2 cellular contexts compared by ENCODE assay signal in genomic region chr17:46772013-46772878, GRCh38.
A peak's percentile ranks its signal among the peaks of the same experiment; 100 is the strongest.
TF ChIP-seq lines count a peak whose summit lies in the region.

No MANE protein-coding gene starts in this region.

TF ChIP-seq in GM23338, 12 proteins besides CTCF, POLR2A, EP300 and RAD21:
- peak; percentile 99 for TF ChIP-seq NANOG (IDR thresholded peaks at IDR 0.05; ENCODE audit: borderline replicate concordance)
- peak; percentile 78 for TF ChIP-seq CREB1 (CRISPR knock-in tag; IDR thresholded peaks at IDR 0.05; ENCODE audit: low read depth)
- TF ChIP-seq EZH2 (IDR thresholded peaks at IDR 0.05; ENCODE audit: low read depth, unreplicated experiment) = no peak
- TF ChIP-seq JUNB (IDR thresholded peaks at IDR 0.05; ENCODE audit: unreplicated experiment) = no peak
- TF ChIP-seq EZH2phosphoT487 (IDR thresholded peaks at IDR 0.05; ENCODE audit: unreplicated experiment) = no peak
- TF ChIP-seq, protein P1, sequence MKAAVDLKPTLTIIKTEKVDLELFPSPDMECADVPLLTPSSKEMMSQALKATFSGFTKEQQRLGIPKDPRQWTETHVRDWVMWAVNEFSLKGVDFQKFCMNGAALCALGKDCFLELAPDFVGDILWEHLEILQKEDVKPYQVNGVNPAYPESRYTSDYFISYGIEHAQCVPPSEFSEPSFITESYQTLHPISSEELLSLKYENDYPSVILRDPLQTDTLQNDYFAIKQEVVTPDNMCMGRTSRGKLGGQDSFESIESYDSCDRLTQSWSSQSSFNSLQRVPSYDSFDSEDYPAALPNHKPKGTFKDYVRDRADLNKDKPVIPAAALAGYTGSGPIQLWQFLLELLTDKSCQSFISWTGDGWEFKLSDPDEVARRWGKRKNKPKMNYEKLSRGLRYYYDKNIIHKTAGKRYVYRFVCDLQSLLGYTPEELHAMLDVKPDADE (IDR thresholded peaks at IDR 0.05) = peak; percentile 39; the same call in 1 of the 2 replicates
- TF ChIP-seq POLR2AphosphoS5 (IDR thresholded peaks at IDR 0.05; ENCODE audit: low read depth) = no peak

TF ChIP-seq in H1, 55 proteins besides CTCF, POLR2A, EP300 and RAD21 (continues in another document):
- TF ChIP-seq CBX8 (IDR thresholded peaks at IDR 0.05; ENCODE audit: borderline replicate concordance, low read depth, low read length) = no peak
- TF ChIP-seq, protein P2, sequence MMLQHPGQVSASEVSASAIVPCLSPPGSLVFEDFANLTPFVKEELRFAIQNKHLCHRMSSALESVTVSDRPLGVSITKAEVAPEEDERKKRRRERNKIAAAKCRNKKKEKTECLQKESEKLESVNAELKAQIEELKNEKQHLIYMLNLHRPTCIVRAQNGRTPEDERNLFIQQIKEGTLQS (IDR thresholded peaks at IDR 0.05; ENCODE audit: insufficient read depth, low read depth, low read length) = no peak
- TF ChIP-seq KDM4A (IDR thresholded peaks at IDR 0.05; ENCODE audit: low read depth, low read length, severe bottlenecking) = peak; percentile 24
- TF ChIP-seq SIRT6 (IDR thresholded peaks at IDR 0.05; ENCODE audit: low read length) = no peak
- TF ChIP-seq TBP (IDR thresholded peaks at IDR 0.05; ENCODE audit: low read depth, low read length) = peak; percentile 79
- TF ChIP-seq BRCA1 (IDR thresholded peaks at IDR 0.05; ENCODE audit: low read depth, low read length) = no peak
- TF ChIP-seq POU5F1 (IDR thresholded peaks at IDR 0.05; ENCODE audit: low read depth, low read length) = peak; percentile 91
- TF ChIP-seq JUND (IDR thresholded peaks at IDR 0.05; ENCODE audit: low read length) = peak; percentile 53; the same call in 1 of the 2 replicates
- TF ChIP-seq MAFK (IDR thresholded peaks at IDR 0.05; ENCODE audit: low read depth, low read length) = no peak
- TF ChIP-seq KDM1A (IDR thresholded peaks at IDR 0.05; ENCODE audit: borderline replicate concordance, low read length) = peak; percentile 18; the same call in 1 of the 2 replicates
- no peak for TF ChIP-seq NRF1 (IDR thresholded peaks at IDR 0.05; ENCODE audit: low read depth, low read length)
- no peak for TF ChIP-seq KDM5A (IDR thresholded peaks at IDR 0.05; ENCODE audit: low read length)
- no peak for TF ChIP-seq SRF (IDR thresholded peaks at IDR 0.05; ENCODE audit: low read depth, low read length)
- TF ChIP-seq EZH2 (IDR thresholded peaks at IDR 0.05; ENCODE audit: low read depth, low read length, severe bottlenecking) = no peak
- no peak for TF ChIP-seq POLR2AphosphoS5 (IDR thresholded peaks at IDR 0.05; ENCODE audit: low read depth, low read length)
- TF ChIP-seq JUN (IDR thresholded peaks at IDR 0.05; ENCODE audit: low read depth, low read length) = 0 out of 2 replicates have a peak, but pooled peaks have one; percentile 20
- TF ChIP-seq NANOG (IDR thresholded peaks at IDR 0.05; ENCODE audit: insufficient read depth, low read depth, low read length, poor library complexity, severe bottlenecking) = peak; percentile 96
- TF ChIP-seq CREB1 (IDR thresholded peaks at IDR 0.05) = peak; percentile 23; the same call in 1 of the 2 replicates
- TF ChIP-seq SIX5 (IDR thresholded peaks at IDR 0.05; ENCODE audit: low read depth, low read length) = no peak
- TF ChIP-seq YY1 (IDR thresholded peaks at IDR 0.05; ENCODE audit: low read depth, low read length) = no peak
- peak; percentile 75; the same call in 1 of the 2 replicates for TF ChIP-seq ATF2 (IDR thresholded peaks at IDR 0.05; ENCODE audit: low read length)
- TF ChIP-seq ASH2L (IDR thresholded peaks at IDR 0.05; ENCODE audit: low read length) = peak; percentile 97
- TF ChIP-seq GABPA (IDR thresholded peaks at IDR 0.05; ENCODE audit: borderline replicate concordance, insufficient read depth, low read length) = no peak
- no peak for TF ChIP-seq HDAC6 (IDR thresholded peaks at IDR 0.05; ENCODE audit: low read depth, low read length)
- TF ChIP-seq SP1 (IDR thresholded peaks at IDR 0.05; ENCODE audit: low read depth, low read length) = peak; percentile 87
- TF ChIP-seq GTF2F1 (IDR thresholded peaks at IDR 0.05; ENCODE audit: borderline replicate concordance, low read depth, low read length) = no peak
- no peak for TF ChIP-seq RFX5 (IDR thresholded peaks at IDR 0.05; ENCODE audit: borderline replicate concordance, low read depth, low read length)
- peak; percentile 14 to 47; a peak in 1 of 4 replicates for TF ChIP-seq SIN3A (conservative IDR thresholded peaks at IDR 0.05 in 1 of 2, IDR thresholded peaks at IDR 0.05 in 1 of 2; ENCODE audit: low read depth in 1 of 2, low read length in 2 of 2)
- no peak for TF ChIP-seq SUZ12 (IDR thresholded peaks at IDR 0.05; ENCODE audit: low read length)
- TF ChIP-seq FOSL1 (IDR thresholded peaks at IDR 0.05; ENCODE audit: insufficient read depth, low read depth, low read length) = no peak
- TF ChIP-seq ZNF274 (IDR thresholded peaks at IDR 0.05; ENCODE audit: borderline replicate concordance, extremely low read depth, low read length) = no peak
- TF ChIP-seq SP2 (IDR thresholded peaks at IDR 0.05; ENCODE audit: low read length) = no peak
- peak; percentile 46 for TF ChIP-seq RNF2 (IDR thresholded peaks at IDR 0.05; ENCODE audit: borderline replicate concordance, low read depth, low read length, missing control alignments, poor library complexity, severe bottlenecking)
- TF ChIP-seq TAF1 (IDR thresholded peaks at IDR 0.05; ENCODE audit: low read depth, low read length) = peak; percentile 40
- TF ChIP-seq EGR1 (IDR thresholded peaks at IDR 0.05; ENCODE audit: borderline replicate concordance, low read depth, low read length) = no peak
- TF ChIP-seq SAP30 (IDR thresholded peaks at IDR 0.05; ENCODE audit: insufficient read depth, insufficient replicate concordance, low read length) = no peak
- peak; percentile 93 for TF ChIP-seq TCF12 (IDR thresholded peaks at IDR 0.05; ENCODE audit: low read depth, low read length)
- TF ChIP-seq TEAD4 (IDR thresholded peaks at IDR 0.05; ENCODE audit: low read depth, low read length) = no peak
- peak; percentile 94; the same call in 1 of the 2 replicates for TF ChIP-seq RBBP5 (IDR thresholded peaks at IDR 0.05; ENCODE audit: borderline replicate concordance, low read depth, low read length)
- TF ChIP-seq CHD7 (IDR thresholded peaks at IDR 0.05; ENCODE audit: insufficient replicate concordance, low read length) = peak; percentile 54
- no peak for TF ChIP-seq RXRA (IDR thresholded peaks at IDR 0.05; ENCODE audit: insufficient read depth, low read depth, low read length)
- peak; percentile 73 to 97 for TF ChIP-seq BCL11A (IDR thresholded peaks at IDR 0.05; ENCODE audit: low read depth in 2 of 2, low read length in 2 of 2)
- TF ChIP-seq CEBPB (IDR thresholded peaks at IDR 0.05; ENCODE audit: low read depth, low read length) = no peak; the same call in 1 of the 2 replicates
- no peak for TF ChIP-seq CHD1 (IDR thresholded peaks at IDR 0.05; ENCODE audit: low read depth, low read length)
- TF ChIP-seq, protein P3, sequence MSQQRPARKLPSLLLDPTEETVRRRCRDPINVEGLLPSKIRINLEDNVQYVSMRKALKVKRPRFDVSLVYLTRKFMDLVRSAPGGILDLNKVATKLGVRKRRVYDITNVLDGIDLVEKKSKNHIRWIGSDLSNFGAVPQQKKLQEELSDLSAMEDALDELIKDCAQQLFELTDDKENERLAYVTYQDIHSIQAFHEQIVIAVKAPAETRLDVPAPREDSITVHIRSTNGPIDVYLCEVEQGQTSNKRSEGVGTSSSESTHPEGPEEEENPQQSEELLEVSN (IDR thresholded peaks at IDR 0.05) = no peak
- no peak for TF ChIP-seq HDAC2 (IDR thresholded peaks at IDR 0.05; ENCODE audit: borderline replicate concordance in 1 of 2, low read depth in 2 of 2, low read length in 2 of 2)
- TF ChIP-seq CHD2 (IDR thresholded peaks at IDR 0.05; ENCODE audit: low read length) = peak; percentile 58; the same call in 1 of the 2 replicates
- TF ChIP-seq CBX5 (IDR thresholded peaks at IDR 0.05; ENCODE audit: low read depth, low read length) = no peak
- no peak; the same call in 1 of the 2 replicates for TF ChIP-seq MAX (IDR thresholded peaks at IDR 0.05)
- peak; percentile 69 for TF ChIP-seq CTBP2 (IDR thresholded peaks at IDR 0.05; ENCODE audit: borderline replicate concordance, insufficient read depth, insufficient read length, low read length)
- TF ChIP-seq BACH1 (IDR thresholded peaks at IDR 0.05; ENCODE audit: low read length) = no peak
- TF ChIP-seq PHF8 (conservative IDR thresholded peaks at IDR 0.05; ENCODE audit: low read depth, low read length) = no peak
- TF ChIP-seq, protein P4, sequence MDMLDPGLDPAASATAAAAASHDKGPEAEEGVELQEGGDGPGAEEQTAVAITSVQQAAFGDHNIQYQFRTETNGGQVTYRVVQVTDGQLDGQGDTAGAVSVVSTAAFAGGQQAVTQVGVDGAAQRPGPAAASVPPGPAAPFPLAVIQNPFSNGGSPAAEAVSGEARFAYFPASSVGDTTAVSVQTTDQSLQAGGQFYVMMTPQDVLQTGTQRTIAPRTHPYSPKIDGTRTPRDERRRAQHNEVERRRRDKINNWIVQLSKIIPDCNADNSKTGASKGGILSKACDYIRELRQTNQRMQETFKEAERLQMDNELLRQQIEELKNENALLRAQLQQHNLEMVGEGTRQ (IDR thresholded peaks at IDR 0.05; ENCODE audit: low read length) = no peak
- 0 out of 2 replicates have a peak, but pooled peaks have one; percentile 45 for TF ChIP-seq SP4 (IDR thresholded peaks at IDR 0.05; ENCODE audit: low read length)
